ENCODE assay signal across 8 cellular contexts in genomic region chr19:10315335-10316214, GRCh38. TPM values are rescaled to one million over a fixed set of nuclear protein-coding genes. Genes with fewer than 3 reads are reported as not detected.
DNase-seq lines count a peak whose midpoint lies in the region; ATAC-seq and TF ChIP-seq lines count a peak whose summit lies in the region.

Gene FDX2 (minus strand): TSS chr19:10316015. CDS start chr19:10315996, 19 bp downstream.

- H3K9me3 ChIP-seq in AG04450 (ENCODE audit: control insufficient read depth, insufficient read depth, low read length) (no peaks in the 10 kb centered on the region; the same call in 1 of the 2 replicates), PC-3 (ENCODE audit: low read length) (no peaks in the 10 kb centered on the region), muscle layer of duodenum (ENCODE audit: control insufficient read depth in 1 of 2, low read length in 2 of 2) (no peaks in the 10 kb centered on the region)

- DNase-seq in AG04450 (ENCODE audit: low read depth, low spot score) (no peak), PC-3 (peak; percentile 90)
- peak; percentile 95 for DNase-seq in activated T-cell treated with anti-CD3 and anti-CD28 coated beads, Interleukin-2, amount 50 U/mL, for 24 hours
- peak; percentile 76 to 89 for DNase-seq in stimulated activated CD8-positive, alpha-beta memory T cell treated with anti-CD3 and anti-CD28 coated beads, Interleukin-7, amount 100 ng/mL, for 1 hour (ENCODE audit: low read depth in 2 of 2)

- intact Hi-C loops in PC-3 (cut with micrococcal nuclease): no loop called here

- no peaks in the 10 kb centered on the region for H3K27me3 Mint-ChIP-seq in IgD-negative memory B cell
- no peaks in the 10 kb centered on the region for H3K27me3 Mint-ChIP-seq in activated T-cell treated with anti-CD3 and anti-CD28 coated beads, Interleukin-2, amount 50 U/mL, for 24 hours

- TF ChIP-seq POLR2A in GM19099 (IDR thresholded peaks at IDR 0.05; ENCODE audit: extremely low read depth, insufficient read length, low read depth): peak; percentile 78

- no peaks in the 10 kb centered on the region for H3F3A ChIP-seq in PC-3 (ENCODE audit: low read length, unreplicated experiment)

- POLR2A ChIA-PET in AG04450 (lab: Yijun Ruan, JAX) (interaction anchor here (0.7 kb wide), 2 partner anchors 10 to 26 kb away, joined by 3 to 12 read pairs; partner anchors contain the start of gene ICAM5), PC-3 (lab: Charles Lee; ENCODE audit: unreplicated experiment) (interaction anchor here (0.6 kb wide), 1 partner anchor 402 kb away, joined by 6 read pairs; no protein-coding TSS in a partner anchor)

- peaks cover 15% of the 10 kb centered on the region for H3K79me2 ChIP-seq in PC-3 (ENCODE audit: low read length)

- no peaks in the 10 kb centered on the region for H3K36me3 Mint-ChIP-seq in IgD-negative memory B cell
- peaks cover 75% of the 10 kb centered on the region for H3K36me3 Mint-ChIP-seq in activated T-cell treated with anti-CD3 and anti-CD28 coated beads, Interleukin-2, amount 50 U/mL, for 24 hours (ENCODE audit: low read depth)

- no peaks in the 10 kb centered on the region for H4K20me1 ChIP-seq in PC-3 (ENCODE audit: low read length)

- peak within 1 kb of the TSS; percentile 43 to 97 (median 90) for H3K4me3 Mint-ChIP-seq in IgD-negative memory B cell
- peak within 1 kb of the TSS; percentile 92 for H3K4me3 Mint-ChIP-seq in activated T-cell treated with anti-CD3 and anti-CD28 coated beads, Interleukin-2, amount 50 U/mL, for 24 hours

- peak; percentile 83 for ATAC-seq in PC-3
- peak; percentile 82 for ATAC-seq in esophagus mucosa

- peak within 1 kb of the TSS; percentile 87 for H2AFZ ChIP-seq in PC-3 (ENCODE audit: low read length)

- H3K27ac Mint-ChIP-seq in IgD-negative memory B cell: peak within 1 kb of the TSS; percentile 44 to 95 (median 94)
- H3K27ac Mint-ChIP-seq in activated T-cell treated with anti-CD3 and anti-CD28 coated beads, Interleukin-2, amount 50 U/mL, for 24 hours: peak within 1 kb of the TSS; percentile 93

- no peaks in the 10 kb centered on the region for H3K9me3 Mint-ChIP-seq in IgD-negative memory B cell
- no peaks in the 10 kb centered on the region for H3K9me3 Mint-ChIP-seq in activated T-cell treated with anti-CD3 and anti-CD28 coated beads, Interleukin-2, amount 50 U/mL, for 24 hours

- peak within 1 kb of the TSS; percentile 87 for H3K9ac ChIP-seq in PC-3 (ENCODE audit: low read length)

- H3K4me1 ChIP-seq in PC-3 (ENCODE audit: insufficient read depth, low read length) (peaks cover 10% of the 10 kb centered on the region; the same call in 1 of the 2 replicates), muscle layer of duodenum (ENCODE audit: control insufficient read depth in 1 of 2, insufficient read depth in 2 of 2, low read length in 2 of 2) (peaks cover 0 to 15% of the 10 kb centered on the region in 2 donors)

- H3K4me3 ChIP-seq in AG04450 (ENCODE audit: low read depth, low read length): peak within 1 kb of the TSS; percentile 89
- H3K4me3 ChIP-seq in PC-3 (ENCODE audit: low read length): peak within 1 kb of the TSS; percentile 82
- H3K4me3 ChIP-seq in muscle layer of duodenum (ENCODE audit: low read depth in 1 of 2, low read length in 2 of 2): peak within 1 kb of the TSS; percentile 83 to 95

- CTCF ChIA-PET in AG04450 (lab: Charles Lee): interaction anchor here (1.0 kb wide), 1 partner anchor 10 kb away, joined by 7 read pairs; no protein-coding TSS in a partner anchor
- CTCF ChIA-PET in PC-3 (lab: Charles Lee): no interaction called here

- H3K9me2 ChIP-seq in PC-3 (replicated peaks; ENCODE audit: low read length): no peaks in the 10 kb centered on the region

- peak within 1 kb of the TSS; percentile 52 for H3K27ac ChIP-seq in AG04450 (ENCODE audit: low read depth, low read length)
- H3K27ac ChIP-seq in PC-3 (ENCODE audit: low read length): peak within 1 kb of the TSS; percentile 47
- H3K27ac ChIP-seq in muscle layer of duodenum (ENCODE audit: low read length): no peak within 1 kb of the TSS

- H3K4me1 Mint-ChIP-seq in IgD-negative memory B cell: peaks cover 4 to 13% (median 8%) of the 10 kb centered on the region in 3 donors
- H3K4me1 Mint-ChIP-seq in activated T-cell treated with anti-CD3 and anti-CD28 coated beads, Interleukin-2, amount 50 U/mL, for 24 hours (ENCODE audit: low read depth): peaks cover 18% of the 10 kb centered on the region

- H3K27me3 ChIP-seq in AG04450 (ENCODE audit: control insufficient read depth, insufficient read depth, low read length) (no peaks in the 10 kb centered on the region), PC-3 (ENCODE audit: low read length) (no peaks in the 10 kb centered on the region), muscle layer of duodenum (ENCODE audit: low read depth, low read length) (no peaks in the 10 kb centered on the region)

- no peak for TF ChIP-seq CTCF in AG04450 (IDR thresholded peaks at IDR 0.05; ENCODE audit: low read depth, low read length)
- TF ChIP-seq CTCF in PC-3 (conservative IDR thresholded peaks at IDR 0.05; ENCODE audit: low read depth, low read length): no peak

- peak within 1 kb of the TSS; percentile 93 for H3K4me2 ChIP-seq in PC-3 (ENCODE audit: low read length)

- H3K36me3 ChIP-seq in PC-3 (ENCODE audit: low read depth, low read length) (peaks cover 20% of the 10 kb centered on the region), muscle layer of duodenum (ENCODE audit: control insufficient read depth in 1 of 2, insufficient read depth in 2 of 2, low read length in 2 of 2) (peaks cover 9 to 44% of the 10 kb centered on the region in 2 donors)

- BruUV-seq in PC-3 (replicated peaks; lab: Mats Ljungman, UMichigan): TSS peak; percentile 33

RNA-seq across cellular contexts. Expression of gene FDX2, which starts in this region (rescaled TPM):
- polyA plus RNA-seq in AG04450 (2011; rRNA removed) (20.8 and 30.0 TPM in 2 replicates), IgD-negative memory B cell (12.8 TPM)
- 14.9 and 15.9 TPM in 2 replicates for polyA minus RNA-seq in AG04450 (2011; rRNA and poly(A)+ RNA removed)
- total RNA-seq in PC-3 (2014; rRNA removed) (79.5 and 98.4 TPM in 2 replicates), esophagus mucosa (11.3 TPM)
